Comparison of ENCODE assay signal across 17 cellular contexts in genomic region chr10:22736134-22736533, GRCh38.
"Had no signal": no experiment of that assay in that cellular context is flagged by ENCODE, and none has a peak within 500 bp of the region (broad histone marks: within the 10 kb centered on the region; RNA-seq: fewer than 3 reads in every experiment).

No MANE protein-coding gene starts in this region.

- H3K4me1 Mint-ChIP-seq: activated naive CD8-positive, alpha-beta T cell treated with anti-CD3 and anti-CD28 coated beads, Interleukin-2, amount 50 U/mL, for 24 hours had no signal

- H3K27ac ChIP-seq: coronary artery, sigmoid colon, suprapubic skin, VCaP had no signal

- H3K27ac Mint-ChIP-seq: activated CD8-positive, alpha-beta T cell treated with anti-CD3 and anti-CD28 coated beads for 36 hours; activated naive CD8-positive, alpha-beta T cell treated with anti-CD3 and anti-CD28 coated beads, Interleukin-2, amount 50 U/mL, for 24 hours; activated T-helper 1 cell treated with anti-CD3 and anti-CD28 coated beads, Interleukin-12 subunit alpha, Interleukin-12 subunit beta, Interleukin-2, Interleukin-4 antibody, amounts not matched to agents 30 ng/mL and 10 ng/mL and 1 ng/mL, durations not matched to agents 14 hours and 24 hours and 36 hours; T-helper 2 cell treated with Interferon-gamma antibody and Interleukin-4, amounts not matched to agents 5 μg/mL and 100 μg/mL, for 36 hours had no signal

- ATAC-seq: activated CD8-positive, alpha-beta T cell treated with anti-CD3 and anti-CD28 coated beads for 36 hours; activated naive CD8-positive, alpha-beta T cell treated with anti-CD3 and anti-CD28 coated beads, Interleukin-2, amount 50 U/mL, for 24 hours had no signal

- H3K27me3 ChIP-seq: sigmoid colon, suprapubic skin had no signal

- H3K4me1 ChIP-seq: sigmoid colon, suprapubic skin had no signal

- H3K9me3 Mint-ChIP-seq: activated CD8-positive, alpha-beta T cell treated with anti-CD3 and anti-CD28 coated beads for 36 hours; activated naive CD8-positive, alpha-beta T cell treated with anti-CD3 and anti-CD28 coated beads, Interleukin-2, amount 50 U/mL, for 24 hours had no signal

- H3K4me3 Mint-ChIP-seq: activated CD8-positive, alpha-beta T cell treated with anti-CD3 and anti-CD28 coated beads for 36 hours; activated naive CD8-positive, alpha-beta T cell treated with anti-CD3 and anti-CD28 coated beads, Interleukin-2, amount 50 U/mL, for 24 hours; activated T-helper 1 cell treated with anti-CD3 and anti-CD28 coated beads, Interleukin-12 subunit alpha, Interleukin-12 subunit beta, Interleukin-2, Interleukin-4 antibody, amounts not matched to agents 30 ng/mL and 10 ng/mL and 1 ng/mL, durations not matched to agents 14 hours and 24 hours and 36 hours; neural crest cell; T-helper 2 cell treated with Interferon-gamma antibody and Interleukin-4, amounts not matched to agents 5 μg/mL and 100 μg/mL, for 36 hours had no signal

- DNase-seq: activated CD8-positive, alpha-beta memory T cell treated with anti-CD3 and anti-CD28 coated beads, Interleukin-2, amount 50 U/mL, for 4 hours; activated CD8-positive, alpha-beta T cell treated with anti-CD3 and anti-CD28 coated beads for 36 hours; activated naive CD4-positive, alpha-beta T cell treated with Interleukin-2 at 50 U/mL for 16 hours; activated naive CD8-positive, alpha-beta T cell treated with anti-CD3 and anti-CD28 coated beads, Interleukin-2, amount 50 U/mL, for 24 hours; central memory CD4-positive, alpha-beta T cell; effector CD8-positive, alpha-beta T cell; hippocampal formation; kidney glomerular epithelial cell; sigmoid colon; stimulated activated CD4-positive, alpha-beta T cell treated with anti-CD3 and anti-CD28 coated beads, Interleukin-2, amount 100 ng/mL, for 48 hours; stimulated activated naive CD4-positive, alpha-beta T cell treated with Interleukin-2 at 50 U/mL for 16 hours had no signal

- H3K27me3 Mint-ChIP-seq: activated CD8-positive, alpha-beta T cell treated with anti-CD3 and anti-CD28 coated beads for 36 hours; activated naive CD8-positive, alpha-beta T cell treated with anti-CD3 and anti-CD28 coated beads, Interleukin-2, amount 50 U/mL, for 24 hours had no signal
